19 cellular contexts compared by ENCODE assay signal in genomic region chr10:130623680-130624271, GRCh38.
"Had no signal": no experiment of that assay in that cellular context is flagged by ENCODE, and none has a peak within 500 bp of the region (broad histone marks: within the 10 kb centered on the region; RNA-seq: fewer than 3 reads in every experiment).

No MANE protein-coding gene starts in this region.

- H3K9me3 ChIP-seq: colonic mucosa, heart right ventricle, left ventricle myocardium inferior, lower lobe of right lung, pancreas, spleen, testis, transverse colon had no signal

- H3K4me1 ChIP-seq: colonic mucosa, foreskin keratinocyte, heart right ventricle, left ventricle myocardium inferior, lower lobe of right lung, pancreas, spleen, testis, transverse colon had no signal

- H3K4me3 ChIP-seq: colonic mucosa, heart right ventricle, left ventricle myocardium inferior, lower lobe of right lung, pancreas, spleen, testis, transverse colon had no signal

- DNase-seq: colonic mucosa; dermis blood vessel endothelial cell; foreskin keratinocyte; heart right ventricle; hypothalamus; left ventricle myocardium inferior; lower lobe of right lung; natural killer cell; occipital lobe; pancreas; spleen; stimulated activated CD4-positive, alpha-beta T cell treated with anti-CD3 and anti-CD28 coated beads, Interleukin-15, amount 100 ng/mL, for 24 hours; stimulated activated CD4-positive, alpha-beta T cell treated with anti-CD3 and anti-CD28 coated beads, Interleukin-1b, Interleukin-23, amount 100 ng/mL, for 48 hours; stimulated activated CD4-positive, alpha-beta T cell treated with anti-CD3 and anti-CD28 coated beads, Interleukin-4, amount 100 ng/mL, for 4 hours; stimulated activated naive B cell treated with anti-CD40 and anti-IgM and Interleukin-4, amounts not matched to agents 10 μg/mL and 1 μg/mL and 100 μg/mL, for 72 hours; stimulated activated naive CD8-positive, alpha-beta T cell treated with anti-CD3 and anti-CD28 coated beads, Interleukin-15, amount 100 ng/mL, for 72 hours; testis; transverse colon had no signal

- H3K27ac ChIP-seq: colonic mucosa, foreskin keratinocyte, heart right ventricle, left ventricle myocardium inferior, lower lobe of right lung, pancreas, spleen, testis, transverse colon had no signal

- H3K36me3 ChIP-seq: colonic mucosa, heart right ventricle, left ventricle myocardium inferior, lower lobe of right lung, pancreas, spleen, transverse colon had no signal

- ATAC-seq: foreskin keratinocyte; heart right ventricle; lower lobe of right lung; natural killer cell; pancreas; sciatic nerve; stimulated activated naive B cell treated with anti-CD40 and anti-IgM and Interleukin-4, amounts not matched to agents 10 μg/mL and 1 μg/mL and 100 μg/mL, for 72 hours; stimulated activated naive CD8-positive, alpha-beta T cell treated with anti-CD3 and anti-CD28 coated beads, Interleukin-15, amount 100 ng/mL, for 72 hours had no signal

- H3K27me3 ChIP-seq: colonic mucosa, foreskin keratinocyte, spleen, testis, transverse colon had no signal
